ENCODE assay signal across 2 cellular contexts in the genomic region with DNA sequence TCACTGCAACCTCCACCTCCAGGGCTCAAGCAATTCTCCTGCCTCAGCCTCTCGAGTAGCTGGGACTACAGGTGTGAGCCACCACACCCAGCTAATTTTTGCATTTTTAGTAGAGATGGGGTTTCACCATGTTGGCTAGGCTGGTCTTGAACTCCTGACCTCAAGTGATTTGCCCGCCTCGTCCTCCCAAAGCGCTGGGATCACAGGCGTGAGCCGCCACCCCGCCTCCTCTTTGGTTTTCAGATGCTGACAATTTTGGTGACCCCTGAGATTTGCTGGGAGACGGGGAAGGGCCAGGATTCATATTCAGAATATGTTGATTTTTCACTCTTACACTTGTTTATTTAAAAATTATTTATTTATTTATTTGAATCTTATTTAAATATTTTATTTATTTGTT. TPM values are rescaled to one million over a fixed set of nuclear protein-coding genes. Genes with fewer than 3 reads are reported as not detected.
"Had no signal": no experiment of that assay in that cellular context is flagged by ENCODE, and none has a peak within 500 bp of the region (broad histone marks: within the 10 kb centered on the region; RNA-seq: fewer than 3 reads in every experiment).

No MANE protein-coding gene starts in this region.

RNA-seq across cellular contexts. Expression of a gene that starts 28.2 kb away (rescaled TPM):
- total RNA-seq: vagina had no signal

RNA-seq across cellular contexts. Expression of a gene that starts 43.8 kb away (rescaled TPM):
- total RNA-seq: temporal lobe had no signal
